Comparison of ENCODE assay signal across 7 cellular contexts in genomic region chrX:18424482-18425198, GRCh38. TPM values are rescaled to one million over a fixed set of nuclear protein-coding genes. Genes with fewer than 3 reads are reported as not detected.
DNase-seq lines count a peak whose midpoint lies in the region; ATAC-seq and TF ChIP-seq lines count a peak whose summit lies in the region.

No MANE protein-coding gene starts in this region.

- TF ChIP-seq CTCF in RWPE2 (IDR thresholded peaks at IDR 0.05; ENCODE audit: poor library complexity, severe bottlenecking) = no peak
- TF ChIP-seq CTCF in sigmoid colon (IDR thresholded peaks at IDR 0.05) = no peak

- no peak overlapping the region for H3K27ac ChIP-seq in RWPE2 (ENCODE audit: poor library complexity, severe bottlenecking)
- H3K27ac ChIP-seq in iPS DF 6.9 (ENCODE audit: low read length) = no peak overlapping the region
- peak overlapping the region; percentile 67 to 81 (median 78) for H3K27ac ChIP-seq in sigmoid colon

- no peak for TF ChIP-seq EP300 in sigmoid colon (IDR thresholded peaks at IDR 0.05)

- ATAC-seq in GM18505 (IDR thresholded peaks at IDR 0.05; ENCODE audit: unreplicated experiment) = peak; percentile 22
- peak; percentile 29 for ATAC-seq in HG03354 (IDR thresholded peaks at IDR 0.05; ENCODE audit: poor library complexity, severe bottlenecking, unreplicated experiment)
- peak; percentile 14 for ATAC-seq in RWPE2 (ENCODE audit: low read depth)
- no peak for ATAC-seq in HG03469 (IDR thresholded peaks at IDR 0.05; ENCODE audit: unreplicated experiment)

- H3K4me1 ChIP-seq in RWPE2 (ENCODE audit: insufficient read depth, poor library complexity, severe bottlenecking) (peaks cover 16% of the 10 kb centered on the region), iPS DF 6.9 (ENCODE audit: control insufficient read depth, insufficient read depth, low read length) (no peaks in the 10 kb centered on the region), sigmoid colon (no peaks in the 10 kb centered on the region)

- no peaks in the 10 kb centered on the region for H3K27me3 ChIP-seq in RWPE2 (ENCODE audit: insufficient read depth, poor library complexity, severe bottlenecking)
- H3K27me3 ChIP-seq in iPS DF 6.9 (ENCODE audit: control insufficient read depth, insufficient read depth, low read length) = no peaks in the 10 kb centered on the region
- no peaks in the 10 kb centered on the region for H3K27me3 ChIP-seq in sigmoid colon

- DNase-seq in RWPE2 (ENCODE audit: low spot score) (no peak), astrocyte of the hippocampus (ENCODE audit: low read depth, low spot score) (peak; percentile 56), iPS DF 6.9 (ENCODE audit: low read depth, low spot score) (no peak), sigmoid colon (peak; percentile 69)

- intact Hi-C loops in sigmoid colon (cut with DNase I) = loop anchor here (2.0 to 5.0 kb wide), 3 partner anchors 250 to 563 kb away; no protein-coding TSS in a partner anchor

- peak overlapping the region; percentile 80 for H3K4me3 ChIP-seq in RWPE2 (ENCODE audit: severe bottlenecking)
- peak overlapping the region; percentile 67; the same call in 1 of the 2 replicates for H3K4me3 ChIP-seq in iPS DF 6.9 (ENCODE audit: low read length)
- H3K4me3 ChIP-seq in sigmoid colon = peak overlapping the region; percentile 34 to 83 (median 78)

- H3K9me3 ChIP-seq in RWPE2 (ENCODE audit: severe bottlenecking) (no peaks in the 10 kb centered on the region), iPS DF 6.9 (ENCODE audit: control insufficient read depth, insufficient read depth, low read length) (no peaks in the 10 kb centered on the region), sigmoid colon (no peaks in the 10 kb centered on the region)

- no peak for TF ChIP-seq POLR2A in GM18505 (IDR thresholded peaks at IDR 0.05; ENCODE audit: borderline replicate concordance, extremely low read depth, insufficient read depth, insufficient read length)
- no peak for TF ChIP-seq POLR2A in sigmoid colon (IDR thresholded peaks at IDR 0.05)

- H3K36me3 ChIP-seq in RWPE2 (ENCODE audit: low read depth) (no peaks in the 10 kb centered on the region), iPS DF 6.9 (ENCODE audit: control insufficient read depth, insufficient read depth, low read length) (no peaks in the 10 kb centered on the region), sigmoid colon (no peaks in the 10 kb centered on the region)

- WGBS in iPS DF 6.9 (ENCODE audit: insufficient coverage, insufficient read length) = no CpG with 5 or more reads among the region's 28 CpGs
- WGBS in sigmoid colon, 2 donors = 0 to 1% methylated on average over 28 of the region's 28 CpGs

RNA-seq across cellular contexts. Expression of gene CDKL5, which starts 0.8 kb away (rescaled TPM):
- total RNA-seq in sigmoid colon = 1 to 10 TPM; 5.2 to 8.9 (median 5.3) TPM
- polyA plus RNA-seq in sigmoid colon = 1 to 10 TPM in 1 of 3 donors, under 1 TPM in 2; 0.46 to 1.0 (median 0.60) TPM

Comparison
In these comparisons a context has a peak if more than half of its experiments do, and no peak if none do; other contexts are left out.
1. DNase-seq: peak in astrocyte of the hippocampus (single experiment) and sigmoid colon (single experiment); none in RWPE2 (single experiment) and iPS DF 6.9 (single experiment).
2. H3K27ac ChIP-seq: peak in sigmoid colon (4 of 4); none in RWPE2 (single experiment) and iPS DF 6.9 (single experiment).
3. Peak in every context shown above with its lines, with median percentiles within 50 percentile points of each other: H3K4me3 ChIP-seq.